16 cellular contexts compared by ENCODE assay signal in genomic region chr5:90359073-90359804, GRCh38. TPM values are rescaled to one million over a fixed set of nuclear protein-coding genes. Genes with fewer than 3 reads are reported as not detected.
A peak's percentile ranks its signal among the peaks of the same experiment; 100 is the strongest.
DNase-seq lines count a peak whose midpoint lies in the region; ATAC-seq, FAIRE-seq and TF ChIP-seq lines count a peak whose summit lies in the region.
"Had no signal": no experiment of that assay in that cellular context is flagged by ENCODE, and none has a peak within 500 bp of the region (broad histone marks: within the 10 kb centered on the region; RNA-seq: fewer than 3 reads in every experiment).

No MANE protein-coding gene starts in this region.

- H3K27me3 ChIP-seq in GM23338 (ENCODE audit: insufficient read depth): no peaks in the 10 kb centered on the region
- H3K27me3 ChIP-seq in H1 (replicated peaks in 1 of 4; ENCODE audit: control insufficient read depth in 3 of 4, extremely low read depth in 1 of 4, insufficient read depth in 3 of 4, low read length in 3 of 4): no peaks in the 10 kb centered on the region
- no peaks in the 10 kb centered on the region for H3K27me3 ChIP-seq in neural progenitor cell
- H3K27me3 ChIP-seq in Caco-2 (replicated peaks; ENCODE audit: control insufficient read depth, insufficient read depth, low read length): no peaks in the 10 kb centered on the region
- H3K27me3 ChIP-seq: BE2C had no signal

- H3K27ac ChIP-seq in GM23338 (ENCODE audit: low read depth) (no peak overlapping the region), HEK293 (ENCODE audit: extremely low read depth, low read depth, low read length) (no peak overlapping the region), H1 (ENCODE audit: low read depth, low read length) (no peak overlapping the region), neural progenitor cell (no peak overlapping the region)

- H3K9me2 ChIP-seq in GM23338 (ENCODE audit: insufficient read depth): no peaks in the 10 kb centered on the region

- TF ChIP-seq EP300 in H1 (IDR thresholded peaks at IDR 0.05; ENCODE audit: borderline replicate concordance in 1 of 2, low read depth in 2 of 2, low read length in 2 of 2): no peak

- TF ChIP-seq RAD21 in H1 (IDR thresholded peaks at IDR 0.05 in 1 of 2, conservative IDR thresholded peaks at IDR 0.05 in 1 of 2; ENCODE audit: low read depth in 2 of 2, low read length in 2 of 2): no peak

- H3K9me3 ChIP-seq in HEK293 (ENCODE audit: control insufficient read depth, insufficient read depth, low read depth, low read length) (no peaks in the 10 kb centered on the region), H1 (ENCODE audit: insufficient read depth in 2 of 2, low read depth in 1 of 2, low read length in 1 of 2) (no peaks in the 10 kb centered on the region), neural progenitor cell (ENCODE audit: low read depth) (no peaks in the 10 kb centered on the region), Caco-2 (no peaks in the 10 kb centered on the region)
- H3K9me3 ChIP-seq: BE2C had no signal

- H3K27ac Mint-ChIP-seq in GM23338 (no peak overlapping the region), neural progenitor cell (no peak overlapping the region), Caco-2 (ENCODE audit: unreplicated experiment) (no peak overlapping the region)
- no peak overlapping the region for H3K27ac Mint-ChIP-seq in activated T-cell treated with anti-CD3 and anti-CD28 coated beads, Interleukin-2, amount 50 U/mL, for 72 hours
- H3K27ac Mint-ChIP-seq: CD4-positive, CD25-positive, alpha-beta regulatory T cell; CD8-positive, alpha-beta memory T cell had no signal

- peak; percentile 52 for ATAC-seq in GM23338
- ATAC-seq in activated T-cell treated with anti-CD3 and anti-CD28 coated beads, Interleukin-2, amount 50 U/mL, for 72 hours (replicated peaks in 1 of 2): no peak

- peak overlapping the region; percentile 87 for H3K4ac ChIP-seq in H1 (replicated peaks; ENCODE audit: insufficient read length, low read depth, low read length)

- WGBS in H1 (ENCODE audit: extremely low coverage in 1 of 2, insufficient coverage in 1 of 2, insufficient read length in 1 of 2, insufficient replicate concordance in 2 of 2, low coverage in 1 of 2, low lambda C conversion rate in 2 of 2, missing lambda C conversion rate in 1 of 2), 2 experiments: 83% methylated on average over 6 of the region's 6 CpGs; no CpG with 5 or more reads in 1 of the 2 experiments

- H3K27me3 Mint-ChIP-seq in GM23338 (ENCODE audit: insufficient read depth, low read depth, poor library complexity) (no peaks in the 10 kb centered on the region), neural progenitor cell (ENCODE audit: insufficient read depth, low read depth) (peaks cover 4% of the 10 kb centered on the region), Caco-2 (ENCODE audit: insufficient read depth, unreplicated experiment) (no peaks in the 10 kb centered on the region)
- peaks cover 22% of the 10 kb centered on the region for H3K27me3 Mint-ChIP-seq in activated T-cell treated with anti-CD3 and anti-CD28 coated beads, Interleukin-2, amount 50 U/mL, for 72 hours (ENCODE audit: low read depth)

- H3K4me2 ChIP-seq in GM23338 (no peak overlapping the region), H1 (ENCODE audit: insufficient read depth in 1 of 2, low read depth in 2 of 2, low read length in 2 of 2) (no peak overlapping the region), neural progenitor cell (no peak overlapping the region)

- H3K23ac ChIP-seq in H1 (ENCODE audit: insufficient read length): no peak overlapping the region

- 0 out of 2 replicates have a peak, but pooled peaks cover 4% of the 10 kb centered on the region for H3K4me1 ChIP-seq in GM23338 (ENCODE audit: insufficient read depth)
- H3K4me1 ChIP-seq in HEK293 (ENCODE audit: control insufficient read depth, insufficient read depth, low read length): peaks cover 7% of the 10 kb centered on the region
- peaks cover 0 to 2% (median under 1%) of the 10 kb centered on the region in 4 experiments; a peak in 1 of 7 replicates for H3K4me1 ChIP-seq in H1 (replicated peaks in 1 of 4; ENCODE audit: control insufficient read depth in 3 of 4, insufficient read depth in 4 of 4, low read length in 3 of 4)
- H3K4me1 ChIP-seq in neural progenitor cell: no peaks in the 10 kb centered on the region
- H3K4me1 ChIP-seq in Caco-2: no peaks in the 10 kb centered on the region
- H3K4me1 ChIP-seq: BE2C had no signal

- H2BK15ac ChIP-seq in H1 (ENCODE audit: low read length): no peak overlapping the region

- no peak overlapping the region for H4K8ac ChIP-seq in H1 (ENCODE audit: extremely low read depth, insufficient read depth, low read length)

- no peak overlapping the region for H2AK5ac ChIP-seq in H1 (ENCODE audit: low read depth, low read length)

- H2AFZ ChIP-seq in GM23338 (peak overlapping the region; percentile 91), H1 (ENCODE audit: low read length) (peak overlapping the region; percentile 93), neural progenitor cell (replicated peaks) (peak overlapping the region; percentile 80)

- H3K36me3 ChIP-seq in GM23338 (ENCODE audit: insufficient read depth) (no peaks in the 10 kb centered on the region), HEK293 (ENCODE audit: control insufficient read depth in 2 of 2, insufficient read depth in 1 of 2, low read length in 2 of 2) (no peaks in the 10 kb centered on the region), H1 (ENCODE audit: control insufficient read depth in 2 of 4, insufficient read depth in 4 of 4, low read length in 3 of 4) (no peaks in the 10 kb centered on the region), neural progenitor cell (no peaks in the 10 kb centered on the region), Caco-2 (ENCODE audit: control insufficient read depth, insufficient read depth, low read length) (no peaks in the 10 kb centered on the region)
- H3K36me3 ChIP-seq: BE2C had no signal

- no peak for TF ChIP-seq POLR2A in H1 (IDR thresholded peaks at IDR 0.05; ENCODE audit: control extremely low read depth in 1 of 2, low read depth in 2 of 2, low read length in 2 of 2)

- CTCF ChIA-PET in HEK293 (lab: Yijun Ruan, JAX) (interaction anchor here (0.6 to 0.7 kb wide), 3 partner anchors 246 to 1480 kb away, joined by 3 to 4 read pairs (median 4); no protein-coding TSS in a partner anchor), H1 (lab: Charles Lee; ENCODE audit: partially characterized antibody) (interaction anchor here (1.0 kb wide), 1 partner anchor 14 kb away, joined by 3 read pairs; no protein-coding TSS in a partner anchor), Caco-2 (lab: Charles Lee) (no interaction called here)

- H3K9me3 Mint-ChIP-seq in GM23338 (peaks cover 1% of the 10 kb centered on the region; the same call in 2 of the 3 replicates), neural progenitor cell (no peaks in the 10 kb centered on the region), Caco-2 (ENCODE audit: unreplicated experiment) (no peaks in the 10 kb centered on the region)
- H3K9me3 Mint-ChIP-seq in activated T-cell treated with anti-CD3 and anti-CD28 coated beads, Interleukin-2, amount 50 U/mL, for 72 hours: no peaks in the 10 kb centered on the region

- H3K9ac ChIP-seq in H1 (replicated peaks in 1 of 4; ENCODE audit: extremely low read depth in 1 of 4, low read depth in 3 of 4, low read length in 3 of 4) (no peak overlapping the region), neural progenitor cell (no peak overlapping the region)

- peaks cover 8% of the 10 kb centered on the region; the same call in 1 of the 3 replicates for H3K4me1 Mint-ChIP-seq in GM23338
- no peaks in the 10 kb centered on the region for H3K4me1 Mint-ChIP-seq in neural progenitor cell
- no peaks in the 10 kb centered on the region for H3K4me1 Mint-ChIP-seq in Caco-2 (ENCODE audit: low read depth, unreplicated experiment)
- no peaks in the 10 kb centered on the region for H3K4me1 Mint-ChIP-seq in activated T-cell treated with anti-CD3 and anti-CD28 coated beads, Interleukin-2, amount 50 U/mL, for 72 hours (ENCODE audit: low read depth)
- H3K4me1 Mint-ChIP-seq: CD4-positive, CD25-positive, alpha-beta regulatory T cell; CD8-positive, alpha-beta memory T cell had no signal

- no TSS peak for BruUV-seq in Caco-2 (replicated peaks; lab: Mats Ljungman, UMichigan)

- no peak overlapping the region for H2BK120ac ChIP-seq in H1 (replicated peaks; ENCODE audit: low read depth, low read length)

- no peaks in the 10 kb centered on the region for H3K79me1 ChIP-seq in H1 (ENCODE audit: low read depth, low read length)

- no peak overlapping the region for H3K4me3 Mint-ChIP-seq in GM23338
- no peak overlapping the region for H3K4me3 Mint-ChIP-seq in neural progenitor cell
- H3K4me3 Mint-ChIP-seq in Caco-2 (ENCODE audit: unreplicated experiment): no peak overlapping the region
- no peak overlapping the region for H3K4me3 Mint-ChIP-seq in activated T-cell treated with anti-CD3 and anti-CD28 coated beads, Interleukin-2, amount 50 U/mL, for 72 hours
- H3K4me3 Mint-ChIP-seq: CD4-positive, CD25-positive, alpha-beta regulatory T cell; CD8-positive, alpha-beta memory T cell had no signal

- POLR2A ChIA-PET in HEK293 (lab: Yijun Ruan, JAX) (no interaction called here), H1 (lab: Charles Lee; ENCODE audit: partially characterized antibody) (no interaction called here), Caco-2 (lab: Charles Lee) (no interaction called here)

- TF ChIP-seq CTCF in GM23338 (conservative IDR thresholded peaks at IDR 0.05; ENCODE audit: low read depth in 2 of 2) (no peak), HEK293 (tag by site-specific recombination; IDR thresholded peaks at IDR 0.05) (no peak), H1 (IDR thresholded peaks at IDR 0.05; ENCODE audit: control extremely low read depth in 1 of 3, insufficient read depth in 1 of 3, low read depth in 1 of 3, low read length in 3 of 3) (no peak), neural progenitor cell (IDR thresholded peaks at IDR 0.05) (no peak), Caco-2 (IDR thresholded peaks at IDR 0.05; ENCODE audit: insufficient read depth in 1 of 2, low read depth in 1 of 2, low read length in 1 of 2, severe bottlenecking in 1 of 2, unreplicated experiment in 1 of 2) (no peak)

- no peak overlapping the region for H3K18ac ChIP-seq in H1 (ENCODE audit: extremely low read depth, low read length)

- H2BK20ac ChIP-seq in H1 (ENCODE audit: low read length): no peak overlapping the region

- H4K91ac ChIP-seq in H1 (replicated peaks; ENCODE audit: insufficient read length, low read length): no peak overlapping the region

- H4K5ac ChIP-seq in H1 (ENCODE audit: insufficient read length, low read depth, low read length): no peak overlapping the region

- no peaks in the 10 kb centered on the region for H3F3A ChIP-seq in GM23338 (replicated peaks; ENCODE audit: low read depth)
- no peaks in the 10 kb centered on the region for H3F3A ChIP-seq in neural progenitor cell (ENCODE audit: low read depth)

- H3K36me3 Mint-ChIP-seq in GM23338 (ENCODE audit: low read depth) (no peaks in the 10 kb centered on the region), neural progenitor cell (no peaks in the 10 kb centered on the region), Caco-2 (ENCODE audit: insufficient read depth, unreplicated experiment) (no peaks in the 10 kb centered on the region)
- H3K36me3 Mint-ChIP-seq in activated T-cell treated with anti-CD3 and anti-CD28 coated beads, Interleukin-2, amount 50 U/mL, for 72 hours (ENCODE audit: insufficient read depth in 2 of 2): no peaks in the 10 kb centered on the region
- H3K36me3 Mint-ChIP-seq: CD4-positive, CD25-positive, alpha-beta regulatory T cell; CD8-positive, alpha-beta memory T cell had no signal

- H3K4me3 ChIP-seq in GM23338: no peak overlapping the region
- H3K4me3 ChIP-seq in HEK293 (ENCODE audit: low read depth, low read length): no peak overlapping the region
- H3K4me3 ChIP-seq in H1 (ENCODE audit: extremely low read depth in 1 of 4, insufficient read depth in 2 of 4, low read depth in 3 of 4, low read length in 4 of 4): no peak overlapping the region
- no peak overlapping the region for H3K4me3 ChIP-seq in neural progenitor cell
- no peak overlapping the region for H3K4me3 ChIP-seq in Caco-2 (ENCODE audit: low read depth, low read length)

- H3K79me2 ChIP-seq in GM23338 (replicated peaks; ENCODE audit: insufficient read depth): no peaks in the 10 kb centered on the region
- no peaks in the 10 kb centered on the region for H3K79me2 ChIP-seq in H1 (ENCODE audit: control insufficient read depth in 1 of 2, insufficient read depth in 2 of 2, low read length in 2 of 2)
- H3K79me2 ChIP-seq in neural progenitor cell (ENCODE audit: low read depth): no peaks in the 10 kb centered on the region

- DNase-seq in GM23338 (ENCODE audit: low spot score): peak; percentile 18
- no peak for DNase-seq in H1 (ENCODE audit: low read depth in 1 of 2, low spot score in 2 of 2)
- peak; percentile 2 for DNase-seq in neural progenitor cell (ENCODE audit: low spot score)
- no peak for DNase-seq in DMS79 (lab: John Stamatoyannopoulos, UW)
- DNase-seq in amniotic stem cell (lab: John Stamatoyannopoulos, UW): no peak
- no peak for DNase-seq in Caco-2
- no peak for DNase-seq in activated T-cell treated with anti-CD3 and anti-CD28 coated beads, Interleukin-2, amount 50 U/mL, for 72 hours
- DNase-seq: BE2C; C1 segment of cervical spinal cord; CD4-positive, CD25-positive, alpha-beta regulatory T cell; CD8-positive, alpha-beta memory T cell; COR-L47; GDM1 had no signal

- no peak overlapping the region for H2BK5ac ChIP-seq in H1 (ENCODE audit: low read depth, low read length)

- H4K20me1 ChIP-seq in GM23338 (replicated peaks; ENCODE audit: insufficient read depth): no peaks in the 10 kb centered on the region
- no peaks in the 10 kb centered on the region for H4K20me1 ChIP-seq in H1 (replicated peaks in 1 of 2; ENCODE audit: control insufficient read depth in 1 of 2, insufficient read depth in 2 of 2, low read length in 2 of 2)
- no peaks in the 10 kb centered on the region for H4K20me1 ChIP-seq in neural progenitor cell (ENCODE audit: low read depth)

- H2BK12ac ChIP-seq in H1 (ENCODE audit: low read depth, low read length): no peak overlapping the region

- no peaks in the 10 kb centered on the region for H3K23me2 ChIP-seq in H1 (ENCODE audit: low read depth, low read length)

- intact Hi-C loops in Caco-2 (cut with micrococcal nuclease; ENCODE audit: unreplicated experiment): no loop called here

- H3K56ac ChIP-seq in H1 (replicated peaks; ENCODE audit: insufficient read length, low read depth, low read length): no peak overlapping the region

- no peak overlapping the region for H3K14ac ChIP-seq in H1 (ENCODE audit: insufficient read length)

- FAIRE-seq in H1 (lab: Jason Lieb, UNC): no peak
- FAIRE-seq: D721Med, H54 had no signal

RNA-seq across cellular contexts. Expression of gene CETN3, which starts 50.3 kb away (rescaled TPM):
- 22.1 and 24.5 TPM in 2 replicates for total RNA-seq in GM23338 (2014; rRNA removed; shearing (Covaris generic))
- 100 and 107 TPM in 2 replicates for polyA plus RNA-seq in GM23338 (2016; fragmentation: Nextera tagmentation; extraction: Ambion mirVana)
- total RNA-seq in H1 (2021; fragmentation: NEBNext Ultra II Directional; extraction: Animal tissue kit (Norgen Biotek cat#: 25700)): 38.4 and 43.8 TPM in 2 replicates
- polyA plus RNA-seq in H1 (2011; rRNA removed): 2.8 and 4.8 TPM in 2 replicates
- polyA plus RNA-seq in H1 (2011; cell fraction: cytosol; rRNA removed): 22.0 TPM
- polyA plus RNA-seq in H1 (2011; cell fraction: nucleus; rRNA removed): 0.96 TPM
- 20.8 to 48.4 TPM (median 22.5 TPM) in 4 replicates for polyA plus RNA-seq in H1 (2012, experiment 1 of 2)
- polyA plus RNA-seq in H1 (2012, experiment 2 of 2): 13.2 TPM
- 22.6 TPM for polyA plus RNA-seq in H1 (2013, experiment 1 of 2)
- 22.4 TPM for polyA plus RNA-seq in H1 (2013, experiment 2 of 2)
- polyA minus RNA-seq in H1 (2011; rRNA and poly(A)+ RNA removed): 1.1 and 1.2 TPM in 2 replicates
- polyA minus RNA-seq in H1 (2011; cell fraction: cytosol; rRNA and poly(A)+ RNA removed): 7.6 TPM
- 4.6 TPM for polyA minus RNA-seq in H1 (2011; cell fraction: nucleus; rRNA and poly(A)+ RNA removed)
- total RNA-seq in neural progenitor cell (ENCODE audit: low replicate concordance): 73.2 and 172 TPM in 2 replicates
- 38.5 and 42.7 TPM in 2 replicates for total RNA-seq in Caco-2 (2022)
- total RNA-seq in activated T-cell treated with anti-CD3 and anti-CD28 coated beads, Interleukin-2, amount 50 U/mL, for 72 hours: 10 to 100 TPM; 29.3 to 30.1 TPM

Comparison
In these comparisons a context has a peak if more than half of its experiments do, and no peak if none do; other contexts are left out.
1. DNase-seq: peak in GM23338 (single experiment) and neural progenitor cell (single experiment); none in H1 (0 of 2), DMS79 (single experiment), amniotic stem cell (single experiment), Caco-2 (0 of 2) and activated T-cell treated with anti-CD3 and anti-CD28 coated beads, Interleukin-2, amount 50 U/mL, for 72 hours (0 of 2).
2. Peak in every context shown above with its lines, with median percentiles within 50 percentile points of each other: H2AFZ ChIP-seq.